Comparison of ENCODE assay signal across 12 cellular contexts in genomic region chr14:92607702-92608429, GRCh38.
DNase-seq lines count a peak whose midpoint lies in the region; ATAC-seq and TF ChIP-seq lines count a peak whose summit lies in the region.
"Had no signal": no experiment of that assay in that cellular context is flagged by ENCODE, and none has a peak within 500 bp of the region (broad histone marks: within the 10 kb centered on the region; RNA-seq: fewer than 3 reads in every experiment).

No MANE protein-coding gene starts in this region.

- no peaks in the 10 kb centered on the region for H3K9me2 ChIP-seq in PC-3 (replicated peaks; ENCODE audit: low read length)

- no peak for DNase-seq in CD8-positive, alpha-beta memory T cell
- DNase-seq in PC-3, result peak; percentile 97
- peak; percentile 73 for DNase-seq in epithelial cell of esophagus (ENCODE audit: low read depth)
- DNase-seq in activated CD4-positive, alpha-beta memory T cell treated with anti-CD3 and anti-CD28 coated beads, Interleukin-2, amount 10 ng/mL, durations not matched to agents 7 days and 5 days, result no peak
- DNase-seq in NK-92 treated with Interleukin-12 subunit alpha and Interleukin-12 subunit beta, amount 100 ng/mL, for 24 hours (lab: John Stamatoyannopoulos, UW), result no peak
- DNase-seq: activated CD8-positive, alpha-beta memory T cell treated with anti-CD3 and anti-CD28 coated beads for 24 hours; activated naive CD8-positive, alpha-beta T cell treated with anti-CD3 and anti-CD28 coated beads for 36 hours; NCI-H1930; T-helper 2 cell had no signal

- no peaks in the 10 kb centered on the region for H3K27me3 ChIP-seq in CD8-positive, alpha-beta memory T cell (ENCODE audit: insufficient read depth, low read length, poor library complexity, severe bottlenecking)
- H3K27me3 ChIP-seq in PC-3 (ENCODE audit: low read length) (no peaks in the 10 kb centered on the region), mucosa of rectum (ENCODE audit: control insufficient read depth in 2 of 2, insufficient read depth in 2 of 2, low read length in 2 of 2) (no peaks in the 10 kb centered on the region)

- no peaks in the 10 kb centered on the region for H3K79me2 ChIP-seq in PC-3 (ENCODE audit: low read length)

- H3F3A ChIP-seq in PC-3 (ENCODE audit: low read length, unreplicated experiment), result peaks cover 23% of the 10 kb centered on the region

- peaks cover 5 to 22% (median 6%) of the 10 kb centered on the region in 3 donors for H3K36me3 Mint-ChIP-seq in CD8-positive, alpha-beta memory T cell
- peaks cover 6% of the 10 kb centered on the region for H3K36me3 Mint-ChIP-seq in activated CD4-positive, alpha-beta memory T cell treated with anti-CD3 and anti-CD28 coated beads, Interleukin-2, amount 10 ng/mL, durations not matched to agents 7 days and 5 days (ENCODE audit: low read depth)

- no peak overlapping the region for H3K4me3 ChIP-seq in CD8-positive, alpha-beta memory T cell (ENCODE audit: low read length)
- no peak overlapping the region for H3K4me3 ChIP-seq in PC-3 (ENCODE audit: low read length)
- no peak overlapping the region for H3K4me3 ChIP-seq in epithelial cell of esophagus (ENCODE audit: low read length)
- no peak overlapping the region for H3K4me3 ChIP-seq in mucosa of rectum (ENCODE audit: low read length in 2 of 2)

- peak; percentile 64 for ATAC-seq in PC-3
- ATAC-seq in HG02642 (IDR thresholded peaks at IDR 0.05; ENCODE audit: poor library complexity, unreplicated experiment), result no peak
- no peak for ATAC-seq in HG03108 (IDR thresholded peaks at IDR 0.05; ENCODE audit: unreplicated experiment)

- no peaks in the 10 kb centered on the region for H3K36me3 ChIP-seq in CD8-positive, alpha-beta memory T cell (ENCODE audit: insufficient read depth, low read length)
- H3K36me3 ChIP-seq in PC-3 (ENCODE audit: low read depth, low read length), result no peaks in the 10 kb centered on the region
- H3K36me3 ChIP-seq in mucosa of rectum (ENCODE audit: control insufficient read depth in 2 of 2, insufficient read depth in 2 of 2, low read length in 2 of 2), result no peaks in the 10 kb centered on the region

- peaks cover 32% of the 10 kb centered on the region for H3K4me1 ChIP-seq in CD8-positive, alpha-beta memory T cell (ENCODE audit: insufficient read depth, low read length)
- H3K4me1 ChIP-seq in PC-3 (ENCODE audit: insufficient read depth, low read length) (peaks cover 60% of the 10 kb centered on the region), mucosa of rectum (ENCODE audit: control insufficient read depth in 2 of 2, insufficient read depth in 2 of 2, low read length in 2 of 2) (peaks cover 15 to 28% of the 10 kb centered on the region in 2 donors)

- H3K4me3 Mint-ChIP-seq in CD8-positive, alpha-beta memory T cell, result no peak overlapping the region
- H3K4me3 Mint-ChIP-seq in activated CD4-positive, alpha-beta memory T cell treated with anti-CD3 and anti-CD28 coated beads, Interleukin-2, amount 10 ng/mL, durations not matched to agents 7 days and 5 days, result no peak overlapping the region
- H3K4me3 Mint-ChIP-seq: activated naive CD8-positive, alpha-beta T cell treated with anti-CD3 and anti-CD28 coated beads for 36 hours had no signal

- intact Hi-C loops in PC-3 (cut with micrococcal nuclease), result loop anchor here (1.0 to 10.0 kb wide), 6 partner anchors 17 to 177 kb away; no protein-coding TSS in a partner anchor

- no peaks in the 10 kb centered on the region for H3K9me3 Mint-ChIP-seq in CD8-positive, alpha-beta memory T cell
- peaks cover 5% of the 10 kb centered on the region for H3K9me3 Mint-ChIP-seq in activated CD4-positive, alpha-beta memory T cell treated with anti-CD3 and anti-CD28 coated beads, Interleukin-2, amount 10 ng/mL, durations not matched to agents 7 days and 5 days

- no peak overlapping the region for H2AFZ ChIP-seq in PC-3 (ENCODE audit: low read length)

- no peaks in the 10 kb centered on the region for H4K20me1 ChIP-seq in PC-3 (ENCODE audit: low read length)

- no peaks in the 10 kb centered on the region for H3K9me3 ChIP-seq in CD8-positive, alpha-beta memory T cell (ENCODE audit: low read length)
- no peaks in the 10 kb centered on the region for H3K9me3 ChIP-seq in PC-3 (ENCODE audit: low read length)
- no peaks in the 10 kb centered on the region for H3K9me3 ChIP-seq in mucosa of rectum (ENCODE audit: control insufficient read depth in 2 of 2, low read length in 2 of 2)

- peak overlapping the region; percentile 75 for H3K9ac ChIP-seq in PC-3 (ENCODE audit: low read length)
- H3K9ac ChIP-seq in mucosa of rectum (ENCODE audit: low read depth in 1 of 2, low read length in 2 of 2), result no peak overlapping the region

- CTCF ChIA-PET in CD8-positive, alpha-beta memory T cell (lab: Charles Lee), result interaction anchor here (1.6 to 2.4 kb wide), 2 partner anchors 22 to 72 kb away, joined by 8 read pairs; no protein-coding TSS in a partner anchor
- CTCF ChIA-PET in PC-3 (lab: Charles Lee), result interaction anchor here (0.6 to 0.9 kb wide), 3 partner anchors 18 to 131 kb away, joined by 3 to 4 read pairs (median 3); no protein-coding TSS in a partner anchor
- CTCF ChIA-PET in activated CD4-positive, alpha-beta memory T cell treated with anti-CD3 and anti-CD28 coated beads, Interleukin-2, amount 10 ng/mL, durations not matched to agents 7 days and 5 days (lab: Charles Lee), result no interaction called here

- H3K4me2 ChIP-seq in PC-3 (ENCODE audit: low read length), result peak overlapping the region; percentile 78; the same call in 1 of the 2 replicates

- H3K4me1 Mint-ChIP-seq in CD8-positive, alpha-beta memory T cell, result peaks cover 41 to 54% (median 47%) of the 10 kb centered on the region in 3 donors
- H3K4me1 Mint-ChIP-seq in activated CD4-positive, alpha-beta memory T cell treated with anti-CD3 and anti-CD28 coated beads, Interleukin-2, amount 10 ng/mL, durations not matched to agents 7 days and 5 days, result peaks cover 22% of the 10 kb centered on the region

- POLR2A ChIA-PET in CD8-positive, alpha-beta memory T cell (lab: Charles Lee), result no interaction called here
- POLR2A ChIA-PET in PC-3 (lab: Charles Lee; ENCODE audit: unreplicated experiment), result no interaction called here
- POLR2A ChIA-PET in activated CD4-positive, alpha-beta memory T cell treated with anti-CD3 and anti-CD28 coated beads, Interleukin-2, amount 10 ng/mL, durations not matched to agents 7 days and 5 days (lab: Charles Lee), result no interaction called here

- no TSS peak for BruUV-seq in PC-3 (replicated peaks; lab: Mats Ljungman, UMichigan)

- peak overlapping the region in 5 of 8 donors; percentile 5 to 56 (median 15) for H3K27ac Mint-ChIP-seq in CD8-positive, alpha-beta memory T cell
- H3K27ac Mint-ChIP-seq in activated CD4-positive, alpha-beta memory T cell treated with anti-CD3 and anti-CD28 coated beads, Interleukin-2, amount 10 ng/mL, durations not matched to agents 7 days and 5 days, result no peak overlapping the region
- H3K27ac Mint-ChIP-seq: activated naive CD8-positive, alpha-beta T cell treated with anti-CD3 and anti-CD28 coated beads for 36 hours had no signal

- TF ChIP-seq CTCF in PC-3 (conservative IDR thresholded peaks at IDR 0.05; ENCODE audit: low read depth, low read length) (no peak), epithelial cell of esophagus (IDR thresholded peaks at IDR 0.05; ENCODE audit: insufficient read depth, low read depth, low read length, missing control alignments) (no peak)

- no peaks in the 10 kb centered on the region for H3K27me3 Mint-ChIP-seq in CD8-positive, alpha-beta memory T cell
- H3K27me3 Mint-ChIP-seq in activated CD4-positive, alpha-beta memory T cell treated with anti-CD3 and anti-CD28 coated beads, Interleukin-2, amount 10 ng/mL, durations not matched to agents 7 days and 5 days, result no peaks in the 10 kb centered on the region
- H3K27me3 Mint-ChIP-seq: activated naive CD8-positive, alpha-beta T cell treated with anti-CD3 and anti-CD28 coated beads for 36 hours had no signal

- no peak overlapping the region for H3K27ac ChIP-seq in CD8-positive, alpha-beta memory T cell (ENCODE audit: low read depth, low read length)
- H3K27ac ChIP-seq in PC-3 (ENCODE audit: low read length) (peak overlapping the region; percentile 96), mucosa of rectum (ENCODE audit: low read depth in 2 of 2, low read length in 2 of 2) (peak overlapping the region; percentile 46 to 62)

Comparison
In these comparisons a context has a peak if more than half of its experiments do, and no peak if none do; other contexts are left out.
1. DNase-seq: peak in PC-3 (single experiment) and epithelial cell of esophagus (single experiment); none in CD8-positive, alpha-beta memory T cell (0 of 5), activated CD4-positive, alpha-beta memory T cell treated with anti-CD3 and anti-CD28 coated beads, Interleukin-2, amount 10 ng/mL, durations not matched to agents 7 days and 5 days (single experiment) and NK-92 treated with Interleukin-12 subunit alpha and Interleukin-12 subunit beta, amount 100 ng/mL, for 24 hours (single experiment).